In genomic region chr11:67431346-67432249, GRCh38 we compare ENCODE assay signal across 17 cellular contexts. TPM values are rescaled to one million over a fixed set of nuclear protein-coding genes. Genes with fewer than 3 reads are reported as not detected.
DNase-seq lines count a peak whose midpoint lies in the region; ATAC-seq, FAIRE-seq and TF ChIP-seq lines count a peak whose summit lies in the region.
"Had no signal": no experiment of that assay in that cellular context is flagged by ENCODE, and none has a peak within 500 bp of the region (broad histone marks: within the 10 kb centered on the region; RNA-seq: fewer than 3 reads in every experiment).

No MANE protein-coding gene starts in this region.

- no peak for ATAC-seq in GM19351 (IDR thresholded peaks at IDR 0.05; ENCODE audit: unreplicated experiment)
- ATAC-seq: PC-3, SK-N-SH treated with all-trans-retinoic acid at 6 μM for 48 hours had no signal

- peak overlapping the region; percentile 56 for H3K4me3 Mint-ChIP-seq in T-helper 1 cell treated with Interleukin-12 subunit alpha and Interleukin-12 subunit beta and Interleukin-4 antibody, amounts not matched to agents 30 μg/mL and 1 μg/mL, for 36 hours
- no peak overlapping the region for H3K4me3 Mint-ChIP-seq in activated naive CD8-positive, alpha-beta T cell treated with anti-CD3 and anti-CD28 coated beads for 36 hours
- peak overlapping the region; percentile 50 to 70 (median 66) for H3K4me3 Mint-ChIP-seq in nephron
- H3K4me3 Mint-ChIP-seq in CD14-positive monocyte, result no peak overlapping the region

- H3K36me3 Mint-ChIP-seq in T-helper 1 cell treated with Interleukin-12 subunit alpha and Interleukin-12 subunit beta and Interleukin-4 antibody, amounts not matched to agents 30 μg/mL and 1 μg/mL, for 36 hours (ENCODE audit: low read depth), result peaks cover 27% of the 10 kb centered on the region
- H3K36me3 Mint-ChIP-seq in activated naive CD8-positive, alpha-beta T cell treated with anti-CD3 and anti-CD28 coated beads for 36 hours, result peaks cover 20% of the 10 kb centered on the region
- H3K36me3 Mint-ChIP-seq in nephron (ENCODE audit: low read depth) (peaks cover 13% of the 10 kb centered on the region), CD14-positive monocyte (peaks cover 35 to 57% of the 10 kb centered on the region in 2 donors)

- no peaks in the 10 kb centered on the region for H3K9me3 Mint-ChIP-seq in T-helper 1 cell treated with Interleukin-12 subunit alpha and Interleukin-12 subunit beta and Interleukin-4 antibody, amounts not matched to agents 30 μg/mL and 1 μg/mL, for 36 hours
- no peaks in the 10 kb centered on the region for H3K9me3 Mint-ChIP-seq in activated naive CD8-positive, alpha-beta T cell treated with anti-CD3 and anti-CD28 coated beads for 36 hours
- no peaks in the 10 kb centered on the region for H3K9me3 Mint-ChIP-seq in nephron
- peaks cover 0 to 2% (median 0%) of the 10 kb centered on the region in 7 donors for H3K9me3 Mint-ChIP-seq in CD14-positive monocyte

- peaks cover 29% of the 10 kb centered on the region for H3K4me1 Mint-ChIP-seq in T-helper 1 cell treated with Interleukin-12 subunit alpha and Interleukin-12 subunit beta and Interleukin-4 antibody, amounts not matched to agents 30 μg/mL and 1 μg/mL, for 36 hours (ENCODE audit: low read depth)
- peaks cover 39% of the 10 kb centered on the region for H3K4me1 Mint-ChIP-seq in activated naive CD8-positive, alpha-beta T cell treated with anti-CD3 and anti-CD28 coated beads for 36 hours
- H3K4me1 Mint-ChIP-seq in nephron (peaks cover 10% of the 10 kb centered on the region), CD14-positive monocyte (peaks cover 22% of the 10 kb centered on the region)

- peak overlapping the region; percentile 67 for H3K27ac Mint-ChIP-seq in T-helper 1 cell treated with Interleukin-12 subunit alpha and Interleukin-12 subunit beta and Interleukin-4 antibody, amounts not matched to agents 30 μg/mL and 1 μg/mL, for 36 hours
- H3K27ac Mint-ChIP-seq in activated naive CD8-positive, alpha-beta T cell treated with anti-CD3 and anti-CD28 coated beads for 36 hours, result peak overlapping the region; percentile 87
- H3K27ac Mint-ChIP-seq in nephron (peak overlapping the region in 1 of 3 experiments; percentile 10), CD14-positive monocyte (peak overlapping the region in 3 of 7 donors; percentile 60 to 77 (median 76))

- DNase-seq in T-helper 1 cell (no peak), HTR-8/SVneo (ENCODE audit: insufficient read length, low spot score) (no peak), COLO829 (ENCODE audit: low spot score) (no peak), CD14-positive monocyte (ENCODE audit: low spot score) (no peak)
- no peak for DNase-seq in activated naive CD8-positive, alpha-beta T cell treated with anti-CD3 and anti-CD28 coated beads for 36 hours
- DNase-seq: C1 segment of cervical spinal cord, foreskin fibroblast, KBM-7, NCI-H1092, NCI-H526, PC-3 had no signal

- no peaks in the 10 kb centered on the region for H3K27me3 Mint-ChIP-seq in T-helper 1 cell treated with Interleukin-12 subunit alpha and Interleukin-12 subunit beta and Interleukin-4 antibody, amounts not matched to agents 30 μg/mL and 1 μg/mL, for 36 hours (ENCODE audit: low read depth)
- peaks cover 3% of the 10 kb centered on the region for H3K27me3 Mint-ChIP-seq in activated naive CD8-positive, alpha-beta T cell treated with anti-CD3 and anti-CD28 coated beads for 36 hours
- H3K27me3 Mint-ChIP-seq in nephron (ENCODE audit: low read depth), result no peaks in the 10 kb centered on the region
- no peaks in the 10 kb centered on the region for H3K27me3 Mint-ChIP-seq in CD14-positive monocyte (ENCODE audit: low read depth in 3 of 3)

- intact Hi-C loops in CD14-positive monocyte (cut with micrococcal nuclease), result no loop called here

- peak; percentile 54 for FAIRE-seq in HTR-8/SVneo (lab: Jason Lieb, UNC)
- FAIRE-seq: endothelial cell of umbilical vein had no signal

- TF ChIP-seq CTCF in nephron (IDR thresholded peaks at IDR 0.05; ENCODE audit: unreplicated experiment in 3 of 3) (no peak), CD14-positive monocyte (IDR thresholded peaks at IDR 0.05) (no peak)

RNA-seq across cellular contexts. Expression of gene RPS6KB2, which starts 3.3 kb away (rescaled TPM):
- total RNA-seq in activated naive CD8-positive, alpha-beta T cell treated with anti-CD3 and anti-CD28 coated beads for 36 hours, result 10 to 100 TPM; 64.9 to 67.7 TPM
- polyA plus RNA-seq in CD14-positive monocyte, result 10 to 100 TPM; 51.6 to 53.8 TPM

RNA-seq across cellular contexts. Expression of gene PTPRCAP, which starts 5.9 kb away (rescaled TPM):
- total RNA-seq in activated naive CD8-positive, alpha-beta T cell treated with anti-CD3 and anti-CD28 coated beads for 36 hours, result 100 to 1,000 TPM; 110 to 117 TPM
- polyA plus RNA-seq in CD14-positive monocyte, result 1 to 10 TPM; 2.1 to 2.8 TPM
- total RNA-seq: endothelial cell of umbilical vein had no signal

RNA-seq across cellular contexts. Expression of gene CORO1B, which starts 11.7 kb away (rescaled TPM):
- 100 to 1,000 TPM; 293 to 310 TPM for total RNA-seq in activated naive CD8-positive, alpha-beta T cell treated with anti-CD3 and anti-CD28 coated beads for 36 hours
- polyA plus RNA-seq in CD14-positive monocyte, result 100 to 1,000 TPM; 105 to 106 TPM

RNA-seq across cellular contexts. Expression of gene CARNS1, which starts 16.1 kb away (rescaled TPM):
- 1 to 10 TPM; 3.1 to 3.7 TPM for total RNA-seq in activated naive CD8-positive, alpha-beta T cell treated with anti-CD3 and anti-CD28 coated beads for 36 hours
- polyA plus RNA-seq in CD14-positive monocyte, result not detected

RNA-seq across cellular contexts. Expression of gene GPR152, which starts 20.9 kb away (rescaled TPM):
- total RNA-seq in activated naive CD8-positive, alpha-beta T cell treated with anti-CD3 and anti-CD28 coated beads for 36 hours, result not detected
- polyA plus RNA-seq in CD14-positive monocyte, result not detected
- total RNA-seq: endothelial cell of umbilical vein, PC-3, ureter had no signal
- polyA plus RNA-seq: endothelial cell of umbilical vein had no signal

Comparison
In these comparisons a context has a peak if more than half of its experiments do, and no peak if none do; other contexts are left out.
1. H3K4me3 Mint-ChIP-seq: peak in T-helper 1 cell treated with Interleukin-12 subunit alpha and Interleukin-12 subunit beta and Interleukin-4 antibody, amounts not matched to agents 30 μg/mL and 1 μg/mL, for 36 hours (single experiment) and nephron (3 of 3); none in activated naive CD8-positive, alpha-beta T cell treated with anti-CD3 and anti-CD28 coated beads for 36 hours (single experiment) and CD14-positive monocyte (0 of 2).